ENCODE assay signal across 26 cellular contexts in the genomic region with DNA sequence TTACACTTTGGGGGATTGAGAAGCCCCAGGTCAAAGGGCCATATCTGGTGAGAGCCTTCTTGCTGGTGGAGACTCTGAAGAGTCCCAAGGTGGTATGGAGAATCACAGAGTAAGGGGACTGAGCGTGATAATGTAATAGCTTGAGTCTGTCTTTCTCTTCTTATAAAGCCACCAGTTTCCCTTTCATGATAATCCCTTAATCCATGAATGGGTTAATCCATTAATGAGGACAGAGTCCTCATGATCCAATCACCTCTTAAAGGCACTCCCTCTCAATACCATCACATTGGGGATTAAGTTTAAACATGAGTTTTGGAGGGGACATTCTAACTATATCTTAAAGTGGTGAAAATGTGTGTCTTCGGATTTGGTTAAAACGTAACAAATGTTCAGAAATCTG. TPM values are rescaled to one million over a fixed set of nuclear protein-coding genes. Genes with fewer than 3 reads are reported as not detected.
"Had no signal": no experiment of that assay in that cellular context is flagged by ENCODE, and none has a peak within 500 bp of the region (broad histone marks: within the 10 kb centered on the region; RNA-seq: fewer than 3 reads in every experiment).

No MANE protein-coding gene starts in this region.

- H3K9me3 Mint-ChIP-seq: activated CD4-positive, alpha-beta memory T cell treated with anti-CD3 and anti-CD28 coated beads for 36 hours; activated CD4-positive, alpha-beta T cell treated with anti-CD3 and anti-CD28 coated beads, Interleukin-2, amount 10 ng/mL, durations not matched to agents 7 days and 5 days; central memory CD8-positive, alpha-beta T cell had no signal

- H3K27ac Mint-ChIP-seq: activated CD4-positive, alpha-beta memory T cell treated with anti-CD3 and anti-CD28 coated beads for 36 hours; activated CD4-positive, alpha-beta T cell treated with anti-CD3 and anti-CD28 coated beads, Interleukin-2, amount 10 ng/mL, durations not matched to agents 7 days and 5 days; activated naive CD8-positive, alpha-beta T cell had no signal

- H3K4me3 ChIP-seq: body of pancreas, Peyer's patch, SJCRH30 had no signal

- H3K27me3 ChIP-seq: body of pancreas, Peyer's patch, SJCRH30 had no signal

- H3K27me3 Mint-ChIP-seq: activated CD4-positive, alpha-beta memory T cell treated with anti-CD3 and anti-CD28 coated beads for 36 hours; activated CD4-positive, alpha-beta T cell treated with anti-CD3 and anti-CD28 coated beads, Interleukin-2, amount 10 ng/mL, durations not matched to agents 7 days and 5 days; activated naive CD8-positive, alpha-beta T cell; central memory CD8-positive, alpha-beta T cell had no signal

- H3K27ac ChIP-seq: body of pancreas, Peyer's patch, RWPE1, SJCRH30, VCaP had no signal

- H3K4me2 ChIP-seq: SK-N-SH had no signal

- DNase-seq: activated CD4-positive, alpha-beta memory T cell treated with anti-CD3 and anti-CD28 coated beads for 36 hours; activated CD4-positive, alpha-beta T cell treated with anti-CD3 and anti-CD28 coated beads, Interleukin-2, amount 10 ng/mL, durations not matched to agents 7 days and 5 days; activated CD4-positive, CD25-positive, alpha-beta regulatory T cell; activated CD8-positive, alpha-beta memory T cell treated with anti-CD3 and anti-CD28 coated beads, Interleukin-2, amount 50 U/mL, for 48 hours; activated T-cell treated with anti-CD3 and anti-CD28 coated beads, Interleukin-2, amount 50 U/mL, for 1 hour; aorta; body of pancreas; KG1; NCI-H1092; NCI-H1417; NCI-H1930; NCI-H2107; NCI-H2171 treated with DMSO at 0.1 percent for 48 hours; NCI-H345; NCI-H510A; NCI-H526 treated with DMSO at 0.1 percent for 48 hours; Peyer's patch; Right ventricle myocardium superior; SJCRH30; SK-N-SH; T-helper 1 cell had no signal

- H3K4me1 ChIP-seq: Peyer's patch, SJCRH30 had no signal

- H3K9me3 ChIP-seq: body of pancreas, Peyer's patch, SJCRH30, SK-N-SH had no signal

- H3K9ac ChIP-seq: SK-N-SH had no signal

- ATAC-seq: body of pancreas had no signal

- H3K4me3 Mint-ChIP-seq: activated CD4-positive, alpha-beta memory T cell treated with anti-CD3 and anti-CD28 coated beads for 36 hours; activated CD4-positive, alpha-beta T cell treated with anti-CD3 and anti-CD28 coated beads, Interleukin-2, amount 10 ng/mL, durations not matched to agents 7 days and 5 days; activated naive CD8-positive, alpha-beta T cell; central memory CD8-positive, alpha-beta T cell had no signal

RNA-seq across cellular contexts. Expression of gene TSLP, which starts 42.2 kb away (rescaled TPM):
- total RNA-seq: T-helper 2 cell treated with Interferon-gamma antibody and Interleukin-4, amounts not matched to agents 100 ng/mL and 5 ng/mL, for 36 hours had no signal
